In genomic region chr1:204124639-204125038, GRCh38 we compare ENCODE assay signal across 1 cellular context.
TF ChIP-seq lines count a peak whose summit lies in the region.

No MANE protein-coding gene starts in this region.

TF ChIP-seq in IMR-90, 13 proteins besides CTCF, POLR2A, EP300 and RAD21:
- TF ChIP-seq MXI1 (IDR thresholded peaks at IDR 0.05; ENCODE audit: borderline replicate concordance, low read depth, low read length) (no peak), ELK1 (IDR thresholded peaks at IDR 0.05; ENCODE audit: borderline replicate concordance, low read depth, low read length) (no peak), RCOR1 (IDR thresholded peaks at IDR 0.05; ENCODE audit: insufficient replicate concordance, low read length) (no peak), FOS (IDR thresholded peaks at IDR 0.05; ENCODE audit: low read depth, low read length) (no peak), SMC3 (IDR thresholded peaks at IDR 0.05; ENCODE audit: low read depth, low read length) (no peak), CEBPB (IDR thresholded peaks at IDR 0.05; ENCODE audit: low read depth, low read length) (no peak), USF2 (IDR thresholded peaks at IDR 0.05; ENCODE audit: low read depth, low read length) (no peak), BHLHE40 (IDR thresholded peaks at IDR 0.05; ENCODE audit: low read depth, low read length) (no peak), RFX5 (IDR thresholded peaks at IDR 0.05; ENCODE audit: low read depth, low read length) (no peak), MAZ (IDR thresholded peaks at IDR 0.05; ENCODE audit: borderline replicate concordance, low read depth, low read length) (no peak), NFE2L2 (IDR thresholded peaks at IDR 0.05; ENCODE audit: low read depth, low read length) (no peak), MAFK (IDR thresholded peaks at IDR 0.05; ENCODE audit: low read depth, low read length) (no peak), CHD1 (IDR thresholded peaks at IDR 0.05; ENCODE audit: low read depth, low read length) (no peak)
TF ChIP-seq in IMR-90: peak in this region for 0.
